Comparison of ENCODE assay signal across 11 cellular contexts in genomic region chr1:9852410-9853301, GRCh38. TPM values are rescaled to one million over a fixed set of nuclear protein-coding genes. Genes with fewer than 3 reads are reported as not detected.
DNase-seq lines count a peak whose midpoint lies in the region; ATAC-seq and TF ChIP-seq lines count a peak whose summit lies in the region.
"Had no signal": no experiment of that assay in that cellular context is flagged by ENCODE, and none has a peak within 500 bp of the region (broad histone marks: within the 10 kb centered on the region; RNA-seq: fewer than 3 reads in every experiment).

No MANE protein-coding gene starts in this region.

- H3K27me3 ChIP-seq in HUES48 (ENCODE audit: control insufficient read depth, insufficient read depth, low read length) (no peaks in the 10 kb centered on the region), ascending aorta (no peaks in the 10 kb centered on the region)

- ATAC-seq in GM19035 (IDR thresholded peaks at IDR 0.05; ENCODE audit: unreplicated experiment): no peak
- ATAC-seq: mucosa of descending colon had no signal

- H3K9me3 ChIP-seq in HUES48 (ENCODE audit: control insufficient read depth, insufficient read depth, low read length) (no peaks in the 10 kb centered on the region), ascending aorta (no peaks in the 10 kb centered on the region)

- H3K36me3 ChIP-seq in HUES48 (ENCODE audit: control insufficient read depth, insufficient read depth, low read length) (no peaks in the 10 kb centered on the region; the same call in 1 of the 2 replicates), ascending aorta (no peaks in the 10 kb centered on the region)

- no peak for TF ChIP-seq CTCF in AG09309 (IDR thresholded peaks at IDR 0.05; ENCODE audit: control insufficient read depth, insufficient read depth, low read depth, low read length, missing control alignments)
- no peak for TF ChIP-seq CTCF in ascending aorta (IDR thresholded peaks at IDR 0.05)

- H3K9ac ChIP-seq in HUES48 (ENCODE audit: low read depth, low read length): no peak overlapping the region

- in situ Hi-C loops in ACHN (cut with HindIII; ENCODE audit: low pct_ligation_motif_present, low pct_unique_long_range_greater_than_20kb, low sequenced_read_pairs): no loop called here

- intact Hi-C loops in ascending aorta (cut with DNase I): no loop called here

- H3K4me3 ChIP-seq in AG09309 (ENCODE audit: control insufficient read depth, low read depth, low read length) (no peak overlapping the region), HUES48 (ENCODE audit: low read depth, low read length) (no peak overlapping the region), ascending aorta (no peak overlapping the region)
- H3K4me3 ChIP-seq: mucosa of descending colon had no signal

- peak overlapping the region; percentile 26 for H3K27ac ChIP-seq in HUES48 (ENCODE audit: low read depth, low read length)
- peak overlapping the region; percentile 0 to 69 for H3K27ac ChIP-seq in ascending aorta

- H3K4me1 ChIP-seq in HUES48 (ENCODE audit: control insufficient read depth, insufficient read depth, low read length) (peaks cover 18% of the 10 kb centered on the region), ascending aorta (peaks cover 0 to 5% of the 10 kb centered on the region in 2 donors)

- DNase-seq in AG09309 (ENCODE audit: low read depth) (peak; percentile 74), ascending aorta (ENCODE audit: low spot score in 2 of 2) (no peak), hippocampal formation (lab: John Stamatoyannopoulos, UW) (peak; percentile 44 to 75), OCI-M1 (lab: John Stamatoyannopoulos, UW) (no peak), ACHN (no peak)
- DNase-seq in stimulated activated CD4-positive, alpha-beta T cell treated with anti-CD3 and anti-CD28 coated beads, Interleukin-4, amount 100 ng/mL, for 24 hours: no peak
- DNase-seq: DND-41, H7, mucosa of descending colon had no signal

RNA-seq across cellular contexts. Expression of gene CLSTN1, which starts 28.9 kb away (rescaled TPM):
- total RNA-seq in ascending aorta: 84.6 TPM

RNA-seq across cellular contexts. Expression of gene CTNNBIP1, which starts 57.4 kb away (rescaled TPM):
- 74.1 TPM for total RNA-seq in ascending aorta

Comparison
In these comparisons a context has a peak if more than half of its experiments do, and no peak if none do; other contexts are left out.
1. DNase-seq: peak in AG09309 (single experiment) and hippocampal formation (2 of 2); none in ascending aorta (0 of 2), stimulated activated CD4-positive, alpha-beta T cell treated with anti-CD3 and anti-CD28 coated beads, Interleukin-4, amount 100 ng/mL, for 24 hours (single experiment), OCI-M1 (single experiment) and ACHN (single experiment).